In genomic region chr2:109666466-109666865, GRCh38 we compare ENCODE assay signal across 36 cellular contexts.
"Had no signal": no experiment of that assay in that cellular context is flagged by ENCODE, and none has a peak within 500 bp of the region (broad histone marks: within the 10 kb centered on the region; RNA-seq: fewer than 3 reads in every experiment).

No MANE protein-coding gene starts in this region.

- H3K36me3 ChIP-seq: MG63 had no signal

- H3K9ac ChIP-seq: KMS-11 had no signal

- H3K27me3 ChIP-seq: MG63 had no signal

- H3K9me3 ChIP-seq: MG63 had no signal

- H3K4me3 ChIP-seq: MG63 had no signal

- DNase-seq: Karpas-422, Kasumi-1, MG63, MM.1S, MV-4-11, NCI-H1048, NCI-H1092, NCI-H1092 treated with DMSO at 0.1 percent for 48 hours, NCI-H1105, NCI-H1105 treated with DMSO at 0.1 percent for 48 hours, NCI-H1417, NCI-H1417 treated with DMSO at 0.1 percent for 48 hours, NCI-H1436, NCI-H1436 treated with DMSO at 0.1 percent for 48 hours, NCI-H146, NCI-H1694, NCI-H1694 treated with DMSO at 0.1 percent for 48 hours, NCI-H187, NCI-H187 treated with DMSO at 0.1 percent for 48 hours, NCI-H1930, NCI-H2029, NCI-H2029 treated with DMSO at 0.1 percent for 48 hours, NCI-H2081, NCI-H2081 treated with DMSO at 0.1 percent for 48 hours, NCI-H2107, NCI-H2171, NCI-H2171 treated with DMSO at 0.1 percent for 48 hours, NCI-H2227 treated with DMSO at 0.1 percent for 48 hours, NCI-H226, NCI-H345, NCI-H446, NCI-H446 treated with DMSO at 0.1 percent for 48 hours, NCI-H510A, NCI-H510A treated with DMSO at 0.1 percent for 48 hours, NCI-H524 had no signal

- H3K4me2 ChIP-seq: KMS-11 had no signal

- H3K27ac ChIP-seq: KMS-11 had no signal
